ENCODE assay signal across 20 cellular contexts in genomic region chr1:184648160-184648855, GRCh38.
"Had no signal": no experiment of that assay in that cellular context is flagged by ENCODE, and none has a peak within 500 bp of the region (broad histone marks: within the 10 kb centered on the region; RNA-seq: fewer than 3 reads in every experiment).

No MANE protein-coding gene starts in this region.

- H3K4me3 ChIP-seq: neural progenitor cell, upper lobe of right lung had no signal

- H3K27me3 ChIP-seq: brain microvascular endothelial cell, gastrocnemius medialis, neural progenitor cell, upper lobe of right lung had no signal

- H2AFZ ChIP-seq: neural progenitor cell had no signal

- DNase-seq: activated CD4-positive, alpha-beta T cell treated with anti-CD3 and anti-CD28 coated beads, Interleukin-2, amount 10 ng/mL, durations not matched to agents 7 days and 5 days; activated CD8-positive, alpha-beta T cell treated with anti-CD3 and anti-CD28 coated beads, Interleukin-2, amount 10 ng/mL, durations not matched to agents 7 days and 5 days; activated gamma-delta T cell treated with Interleukin-2 at 50 U/mL for 16 hours; aorta; brain microvascular endothelial cell; caudate nucleus; dermis blood vessel endothelial cell; effector memory CD4-positive, alpha-beta T cell; gastrocnemius medialis; naive thymus-derived CD4-positive, alpha-beta T cell; retina; stimulated activated CD4-positive, alpha-beta T cell treated with anti-CD3 and anti-CD28 coated beads, Interleukin-4, amount 100 ng/mL, for 24 hours; stimulated activated naive CD4-positive, alpha-beta T cell treated with Interleukin-2 at 50 U/mL for 16 hours; T-cell; upper lobe of right lung had no signal

- H3K27ac ChIP-seq: brain microvascular endothelial cell, neural progenitor cell, upper lobe of right lung, VCaP had no signal

- H3K4me1 ChIP-seq: neural progenitor cell had no signal

- H3K4me2 ChIP-seq: neural progenitor cell had no signal

- H3K36me3 ChIP-seq: brain microvascular endothelial cell, gastrocnemius medialis, neural progenitor cell, upper lobe of right lung had no signal

- H3K9ac ChIP-seq: neural progenitor cell had no signal

- H3K9me3 ChIP-seq: gastrocnemius medialis, upper lobe of right lung had no signal

- ATAC-seq: activated CD4-positive, CD25-positive, alpha-beta regulatory T cell treated with anti-CD3 and anti-CD28 coated beads, Interleukin-2, amount 50 U/mL, for 24 hours; activated CD8-positive, alpha-beta T cell treated with anti-CD3 and anti-CD28 coated beads, Interleukin-2, amount 10 ng/mL, durations not matched to agents 7 days and 5 days; activated naive CD4-positive, alpha-beta T cell treated with anti-CD3 and anti-CD28 coated beads, Interleukin-2, amount 50 U/mL, for 72 hours; esophagus mucosa; naive thymus-derived CD4-positive, alpha-beta T cell; T-cell; upper lobe of right lung had no signal
